ENCODE assay signal across 36 cellular contexts in the genomic region with DNA sequence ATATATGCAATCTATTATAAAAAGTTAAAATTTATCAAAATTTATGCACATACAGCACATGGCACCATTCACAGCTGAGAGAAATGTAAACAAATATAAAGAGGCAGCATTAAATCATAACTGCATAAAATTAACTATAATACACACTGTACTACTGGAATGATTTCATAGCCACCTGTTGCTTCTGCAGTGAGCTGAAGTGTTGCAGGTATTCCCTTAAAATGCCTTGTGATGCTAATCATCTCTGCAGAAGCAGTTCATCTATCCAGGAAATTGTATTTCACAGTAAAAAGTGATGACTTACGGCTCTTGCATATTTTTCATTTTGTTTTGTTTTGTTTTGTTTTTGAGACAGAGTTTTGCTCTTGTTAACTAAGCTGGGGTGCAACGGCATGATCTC.
"Had no signal": no experiment of that assay in that cellular context is flagged by ENCODE, and none has a peak within 500 bp of the region (broad histone marks: within the 10 kb centered on the region; RNA-seq: fewer than 3 reads in every experiment).

No MANE protein-coding gene starts in this region.

- H3K4me1 ChIP-seq: adrenal gland, ascending aorta, body of pancreas, breast epithelium had no signal

- H3K36me3 ChIP-seq: adrenal gland, ascending aorta, brain microvascular endothelial cell, breast epithelium, cardiac muscle cell had no signal

- H3K27ac ChIP-seq: adrenal gland, ascending aorta, body of pancreas, brain microvascular endothelial cell, breast epithelium, cardiac muscle cell had no signal

- H3K4me3 ChIP-seq: adrenal gland, ascending aorta, body of pancreas, breast epithelium, cardiac muscle cell had no signal

- H3K36me3 Mint-ChIP-seq: activated naive CD4-positive, alpha-beta T cell treated with anti-CD3 and anti-CD28 coated beads, Interleukin-2, amount 10 ng/mL, durations not matched to agents 7 days and 5 days; activated naive CD4-positive, alpha-beta T cell treated with anti-CD3 and anti-CD28 coated beads, Interleukin-2, amount 50 U/mL, for 24 hours; activated naive CD4-positive, alpha-beta T cell treated with anti-CD3 and anti-CD28 coated beads, Interleukin-2, amount 50 U/mL, for 72 hours; activated naive CD8-positive, alpha-beta T cell; activated naive CD8-positive, alpha-beta T cell treated with anti-CD3 and anti-CD28 coated beads for 36 hours; activated naive CD8-positive, alpha-beta T cell treated with anti-CD3 and anti-CD28 coated beads, Interleukin-2, amount 10 ng/mL, durations not matched to agents 7 days and 5 days; brain had no signal

- H3K4me1 Mint-ChIP-seq: activated naive CD4-positive, alpha-beta T cell treated with anti-CD3 and anti-CD28 coated beads, Interleukin-2, amount 10 ng/mL, durations not matched to agents 7 days and 5 days; activated naive CD4-positive, alpha-beta T cell treated with anti-CD3 and anti-CD28 coated beads, Interleukin-2, amount 50 U/mL, for 24 hours; activated naive CD8-positive, alpha-beta T cell treated with anti-CD3 and anti-CD28 coated beads for 36 hours; activated naive CD8-positive, alpha-beta T cell treated with anti-CD3 and anti-CD28 coated beads, Interleukin-2, amount 10 ng/mL, durations not matched to agents 7 days and 5 days; activated naive CD8-positive, alpha-beta T cell treated with anti-CD3 and anti-CD28 coated beads, Interleukin-2, amount 50 U/mL, for 24 hours; activated T-helper 17 cell treated with anti-CD3 and anti-CD28 coated beads, Interleukin-2, amount 50 U/mL, for 72 hours; brain; central memory CD8-positive, alpha-beta T cell had no signal

- H3K27ac Mint-ChIP-seq: activated naive CD4-positive, alpha-beta T cell treated with anti-CD3 and anti-CD28 coated beads for 36 hours; activated naive CD4-positive, alpha-beta T cell treated with anti-CD3 and anti-CD28 coated beads, Interleukin-2, amount 10 ng/mL, durations not matched to agents 7 days and 5 days; activated naive CD4-positive, alpha-beta T cell treated with anti-CD3 and anti-CD28 coated beads, Interleukin-2, amount 50 U/mL, for 24 hours; activated naive CD4-positive, alpha-beta T cell treated with anti-CD3 and anti-CD28 coated beads, Interleukin-2, amount 50 U/mL, for 72 hours; activated naive CD8-positive, alpha-beta T cell; activated naive CD8-positive, alpha-beta T cell treated with anti-CD3 and anti-CD28 coated beads for 36 hours; activated naive CD8-positive, alpha-beta T cell treated with anti-CD3 and anti-CD28 coated beads, Interleukin-2, amount 10 ng/mL, durations not matched to agents 7 days and 5 days; activated naive CD8-positive, alpha-beta T cell treated with anti-CD3 and anti-CD28 coated beads, Interleukin-2, amount 50 U/mL, for 24 hours; activated T-cell treated with anti-CD3 and anti-CD28 coated beads, Interleukin-2, amount 50 U/mL, for 72 hours; activated T-helper 1 cell treated with anti-CD3 and anti-CD28 coated beads, Interleukin-12 subunit alpha, Interleukin-12 subunit beta, Interleukin-2, Interleukin-4 antibody, amounts not matched to agents 30 ng/mL and 10 ng/mL and 1 ng/mL, durations not matched to agents 14 hours and 24 hours and 36 hours; activated T-helper 17 cell treated with anti-CD3 and anti-CD28 coated beads, Interleukin-2, amount 50 U/mL, for 72 hours; activated T-helper 2 cell treated with anti-CD3 and anti-CD28 coated beads, Interferon-gamma antibody, Interleukin-2, Interleukin-4, amounts not matched to agents 10 μg/mL and 5 μg/mL and 100 μg/mL, durations not matched to agents 14 hours and 24 hours and 36 hours; brain had no signal

- H3K4me3 Mint-ChIP-seq: activated naive CD4-positive, alpha-beta T cell treated with anti-CD3 and anti-CD28 coated beads for 36 hours; activated naive CD4-positive, alpha-beta T cell treated with anti-CD3 and anti-CD28 coated beads, Interleukin-2, amount 10 ng/mL, durations not matched to agents 7 days and 5 days; activated naive CD4-positive, alpha-beta T cell treated with anti-CD3 and anti-CD28 coated beads, Interleukin-2, amount 50 U/mL, for 24 hours; activated naive CD8-positive, alpha-beta T cell; activated naive CD8-positive, alpha-beta T cell treated with anti-CD3 and anti-CD28 coated beads for 36 hours; activated naive CD8-positive, alpha-beta T cell treated with anti-CD3 and anti-CD28 coated beads, Interleukin-2, amount 10 ng/mL, durations not matched to agents 7 days and 5 days; activated naive CD8-positive, alpha-beta T cell treated with anti-CD3 and anti-CD28 coated beads, Interleukin-2, amount 50 U/mL, for 24 hours; activated T-cell treated with anti-CD3 and anti-CD28 coated beads, Interleukin-2, amount 50 U/mL, for 4 hours; activated T-cell treated with anti-CD3 and anti-CD28 coated beads, Interleukin-2, amount 50 U/mL, for 72 hours; activated T-helper 1 cell treated with anti-CD3 and anti-CD28 coated beads, Interleukin-12 subunit alpha, Interleukin-12 subunit beta, Interleukin-2, Interleukin-4 antibody, amounts not matched to agents 30 ng/mL and 10 ng/mL and 1 ng/mL, durations not matched to agents 14 hours and 24 hours and 36 hours; activated T-helper 17 cell treated with anti-CD3 and anti-CD28 coated beads, Interleukin-2, amount 50 U/mL, for 72 hours; brain; central memory CD8-positive, alpha-beta T cell had no signal

- H3K9me3 Mint-ChIP-seq: activated naive CD4-positive, alpha-beta T cell treated with anti-CD3 and anti-CD28 coated beads for 36 hours; activated naive CD4-positive, alpha-beta T cell treated with anti-CD3 and anti-CD28 coated beads, Interleukin-2, amount 10 ng/mL, durations not matched to agents 7 days and 5 days; activated naive CD4-positive, alpha-beta T cell treated with anti-CD3 and anti-CD28 coated beads, Interleukin-2, amount 50 U/mL, for 24 hours; activated naive CD4-positive, alpha-beta T cell treated with anti-CD3 and anti-CD28 coated beads, Interleukin-2, amount 50 U/mL, for 72 hours; activated naive CD8-positive, alpha-beta T cell treated with anti-CD3 and anti-CD28 coated beads for 36 hours; activated naive CD8-positive, alpha-beta T cell treated with anti-CD3 and anti-CD28 coated beads, Interleukin-2, amount 10 ng/mL, durations not matched to agents 7 days and 5 days; activated naive CD8-positive, alpha-beta T cell treated with anti-CD3 and anti-CD28 coated beads, Interleukin-2, amount 50 U/mL, for 24 hours; activated T-cell treated with anti-CD3 and anti-CD28 coated beads, Interleukin-2, amount 50 U/mL, for 4 hours; activated T-helper 1 cell treated with anti-CD3 and anti-CD28 coated beads, Interleukin-12 subunit alpha, Interleukin-12 subunit beta, Interleukin-2, Interleukin-4 antibody, amounts not matched to agents 30 ng/mL and 10 ng/mL and 1 ng/mL, durations not matched to agents 14 hours and 24 hours and 36 hours; activated T-helper 17 cell treated with anti-CD3 and anti-CD28 coated beads, Interleukin-2, amount 50 U/mL, for 72 hours; activated T-helper 2 cell treated with anti-CD3 and anti-CD28 coated beads, Interferon-gamma antibody, Interleukin-2, Interleukin-4, amounts not matched to agents 10 μg/mL and 5 μg/mL and 100 μg/mL, durations not matched to agents 14 hours and 24 hours and 36 hours; central memory CD8-positive, alpha-beta T cell had no signal

- DNase-seq: activated effector memory CD4-positive, alpha-beta T cell treated with anti-CD3 and anti-CD28 coated beads, Interleukin-2, amount 50 U/mL, for 16 hours; activated effector memory CD4-positive, alpha-beta T cell treated with Interleukin-2 at 50 U/mL for 16 hours; activated gamma-delta T cell; activated gamma-delta T cell treated with Interleukin-2 at 50 U/mL for 16 hours; activated naive CD4-positive, alpha-beta T cell; activated naive CD4-positive, alpha-beta T cell treated with anti-CD3 and anti-CD28 coated beads for 36 hours; activated naive CD4-positive, alpha-beta T cell treated with anti-CD3 and anti-CD28 coated beads, Interleukin-2, amount 10 ng/mL, durations not matched to agents 7 days and 5 days; activated naive CD4-positive, alpha-beta T cell treated with anti-CD3 and anti-CD28 coated beads, Interleukin-2, amount 50 U/mL, for 16 hours; activated naive CD4-positive, alpha-beta T cell treated with Interleukin-2 at 50 U/mL for 16 hours; activated naive CD8-positive, alpha-beta T cell treated with anti-CD3 and anti-CD28 coated beads for 36 hours; activated naive CD8-positive, alpha-beta T cell treated with anti-CD3 and anti-CD28 coated beads, Interleukin-2, amount 10 ng/mL, durations not matched to agents 7 days and 5 days; activated naive CD8-positive, alpha-beta T cell treated with anti-CD3 and anti-CD28 coated beads, Interleukin-2, amount 50 U/mL, for 24 hours; activated T-cell treated with anti-CD3 and anti-CD28 coated beads, Interleukin-2, amount 50 U/mL, for 4 hours; activated T-cell treated with anti-CD3 and anti-CD28 coated beads, Interleukin-2, amount 50 U/mL, for 48 hours; activated T-cell treated with anti-CD3 and anti-CD28 coated beads, Interleukin-2, amount 50 U/mL, for 72 hours; adrenal gland; amniotic stem cell; amygdala; anterior cingulate cortex; aorta; body of pancreas; brain microvascular endothelial cell; caudate nucleus; central memory CD4-positive, alpha-beta T cell; cerebellar nuclear complex had no signal

- H3K9me3 ChIP-seq: adrenal gland, ascending aorta, body of pancreas, breast epithelium had no signal
